In the genomic region with DNA sequence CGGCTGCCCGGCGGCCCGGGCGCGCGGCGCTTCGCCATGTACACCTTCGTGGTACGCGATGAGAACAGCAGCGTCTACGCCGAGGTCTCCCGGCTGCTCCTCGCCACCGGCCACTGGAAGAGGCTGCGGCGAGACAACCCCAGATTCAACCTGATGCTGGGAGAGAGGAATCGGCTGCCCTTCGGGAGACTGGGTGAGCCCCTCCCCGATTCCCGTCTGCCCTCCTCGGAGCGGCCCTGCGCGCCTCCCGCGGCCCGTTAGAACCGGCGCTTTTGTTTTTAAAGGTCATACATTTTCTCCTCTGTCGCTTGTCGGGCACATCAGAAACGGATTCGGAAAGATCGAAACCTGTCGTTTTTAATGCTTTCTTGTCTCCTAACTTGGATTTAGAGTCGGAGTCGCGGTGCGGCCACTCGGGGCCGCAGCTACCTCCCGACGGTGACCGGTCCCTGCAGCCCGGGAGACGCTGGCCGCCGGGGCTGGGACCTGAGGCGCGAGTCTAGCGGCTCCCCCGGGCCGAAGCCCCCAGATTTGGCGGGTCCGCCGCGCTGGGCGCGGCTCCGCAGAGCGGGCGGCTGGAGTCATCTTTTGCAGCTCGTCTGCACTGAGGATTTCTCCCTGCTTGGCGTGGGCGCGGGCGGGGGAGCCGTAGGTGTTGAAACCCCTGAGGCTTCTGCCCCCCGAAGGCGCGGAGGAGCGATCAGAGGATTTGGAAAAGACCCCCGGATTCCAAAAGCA, we compare ENCODE assay signal across 8 cellular contexts. TPM values are rescaled to one million over a fixed set of nuclear protein-coding genes. Genes with fewer than 3 reads are reported as not detected.
DNase-seq lines count a peak whose midpoint lies in the region; ATAC-seq and TF ChIP-seq lines count a peak whose summit lies in the region.

No MANE protein-coding gene starts in this region.

- H3K27me3 Mint-ChIP-seq in naive B cell: no peaks in the 10 kb centered on the region

- DNase-seq in GM10266 (ENCODE audit: extremely low spot score) (peak; percentile 48), NCI-H226 (peak; percentile 16), esophagus squamous epithelium (lab: John Stamatoyannopoulos, UW) (no peak), naive B cell (peak; percentile 30), NCI-H524 treated with DMSO at 0.1 percent for 48 hours (lab: John Stamatoyannopoulos, UW) (no peak)
- peak; percentile 54 to 61 for DNase-seq in activated T-cell treated with anti-CD3 and anti-CD28 coated beads, Interleukin-2, amount 50 U/mL, for 48 hours

- H3K9me3 Mint-ChIP-seq in naive B cell: no peaks in the 10 kb centered on the region

- peak overlapping the region; percentile 92 to 98 (median 94) for H3K4me3 Mint-ChIP-seq in naive B cell

- H3K27ac ChIP-seq in esophagus squamous epithelium (peak overlapping the region; percentile 92 to 95 (median 95)), thymus (ENCODE audit: low read depth) (peak overlapping the region; percentile 74)

- TF ChIP-seq CTCF in GM10266 (IDR thresholded peaks at IDR 0.05; ENCODE audit: control insufficient read depth, insufficient read depth, low read depth, missing control alignments) (no peak), esophagus squamous epithelium (IDR thresholded peaks at IDR 0.05) (no peak)

- WGBS in esophagus squamous epithelium, 2 donors: 1% methylated on average over 22 to 29 of the region's 77 CpGs
- WGBS in thymus: under 1% methylated on average over 77 of the region's 77 CpGs

- H3K9me3 ChIP-seq in esophagus squamous epithelium: no peaks in the 10 kb centered on the region
- H3K9me3 ChIP-seq in thymus (ENCODE audit: control insufficient read depth): no peaks in the 10 kb centered on the region

- peaks cover 10 to 33% (median 15%) of the 10 kb centered on the region in 3 donors for H3K4me1 ChIP-seq in esophagus squamous epithelium
- peaks cover 15% of the 10 kb centered on the region for H3K4me1 ChIP-seq in thymus (ENCODE audit: control insufficient read depth, insufficient read depth, low read length)

- ATAC-seq in HG02610 (IDR thresholded peaks at IDR 0.05; ENCODE audit: unreplicated experiment) (peak; percentile 34), naive B cell (ENCODE audit: low read depth in 2 of 2) (peak; percentile 14 to 20)

- H3K27ac Mint-ChIP-seq in naive B cell: peak overlapping the region in 5 of 6 donors; percentile 86 to 94 (median 92)

- H3K4me3 ChIP-seq in esophagus squamous epithelium (peak overlapping the region; percentile 80 to 91 (median 88)), thymus (ENCODE audit: low read length) (peak overlapping the region; percentile 93)

- intact Hi-C loops in esophagus squamous epithelium (cut with DNase I): no loop called here

- peaks cover 0 to 10% (median 0%) of the 10 kb centered on the region in 3 donors for H3K36me3 ChIP-seq in esophagus squamous epithelium
- peaks cover 11% of the 10 kb centered on the region for H3K36me3 ChIP-seq in thymus (ENCODE audit: control insufficient read depth, insufficient read depth)

- peaks cover 0 to 7% of the 10 kb centered on the region in 2 donors for H3K36me3 Mint-ChIP-seq in naive B cell

- no peak for TF ChIP-seq POLR2A in esophagus squamous epithelium (IDR thresholded peaks at IDR 0.05)

- H3K27me3 ChIP-seq in esophagus squamous epithelium (no peaks in the 10 kb centered on the region), thymus (ENCODE audit: control insufficient read depth, insufficient read depth) (no peaks in the 10 kb centered on the region)

- H3K4me1 Mint-ChIP-seq in naive B cell: peaks cover 22 to 25% (median 25%) of the 10 kb centered on the region in 3 donors

RNA-seq across cellular contexts. Expression of a gene that starts 0.5 kb away (rescaled TPM):
- total RNA-seq in esophagus squamous epithelium: 10 to 100 TPM; 11.6 to 24.2 (median 21.4) TPM
- polyA plus RNA-seq in naive B cell (ENCODE audit: low read depth in 6 of 6): 1 to 10 TPM; 1.1 to 5.8 (median 2.8) TPM
- polyA plus RNA-seq in thymus: 18.7 TPM

RNA-seq across cellular contexts. Expression of a gene that starts 49.0 kb away (rescaled TPM):
- total RNA-seq in esophagus squamous epithelium: 10 to 100 TPM in 1 of 4 donors, 1 to 10 TPM in 3; 3.5 to 17.7 (median 6.6) TPM
- polyA plus RNA-seq in naive B cell (ENCODE audit: low read depth in 6 of 6) (1 to 10 TPM; 2.2 to 6.1 (median 3.9) TPM), thymus (1.8 TPM)

RNA-seq across cellular contexts. Expression of a gene that starts 59.8 kb away (rescaled TPM):
- 10 to 100 TPM; 16.7 to 31.3 (median 21.1) TPM for total RNA-seq in esophagus squamous epithelium
- polyA plus RNA-seq in naive B cell (ENCODE audit: low read depth in 6 of 6) (10 to 100 TPM; 15.3 to 25.5 (median 17.5) TPM), thymus (8.2 TPM)

Comparison
In these comparisons a context has a peak if more than half of its experiments do, and no peak if none do; other contexts are left out.
1. DNase-seq: peak in GM10266 (single experiment), NCI-H226 (single experiment), activated T-cell treated with anti-CD3 and anti-CD28 coated beads, Interleukin-2, amount 50 U/mL, for 48 hours (2 of 2) and naive B cell (single experiment); none in esophagus squamous epithelium (single experiment) and NCI-H524 treated with DMSO at 0.1 percent for 48 hours (single experiment).